In the genomic region with DNA sequence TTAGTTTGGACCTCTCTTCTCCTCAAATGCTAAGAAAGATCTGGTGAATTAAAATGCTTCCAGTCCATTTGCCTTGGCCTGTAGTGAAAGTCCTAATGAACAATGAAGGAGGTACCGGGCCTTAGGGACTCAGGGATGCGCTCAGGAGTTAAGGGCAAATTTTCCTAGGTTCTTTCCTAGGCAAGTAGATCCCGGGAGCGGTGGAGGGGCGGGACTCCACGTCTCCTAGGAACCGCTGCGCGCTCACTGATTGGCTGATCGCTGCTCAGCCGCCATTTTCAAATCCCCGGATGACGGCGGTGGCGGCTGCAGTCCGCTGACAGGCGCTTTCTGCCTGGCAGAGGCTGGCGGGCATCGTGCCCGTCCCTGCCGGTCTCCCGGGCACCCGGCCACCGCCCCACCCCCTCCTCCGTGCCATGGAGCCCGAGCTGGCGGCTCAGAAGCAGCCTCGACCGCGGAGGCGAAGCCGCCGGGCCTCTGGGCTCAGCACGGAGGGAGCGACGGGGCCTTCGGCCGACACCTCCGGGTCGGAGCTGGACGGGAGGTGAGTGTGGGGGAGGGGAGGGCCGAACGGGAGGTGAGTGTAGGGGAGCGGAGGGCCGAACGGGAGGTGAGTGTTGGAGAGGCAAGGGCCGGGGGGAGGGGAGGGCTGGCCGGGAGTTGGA, we compare ENCODE assay signal across 8 cellular contexts. TPM values are rescaled to one million over a fixed set of nuclear protein-coding genes. Genes with fewer than 3 reads are reported as not detected.
DNase-seq lines count a peak whose midpoint lies in the region; TF ChIP-seq lines count a peak whose summit lies in the region.

A gene with protein sequence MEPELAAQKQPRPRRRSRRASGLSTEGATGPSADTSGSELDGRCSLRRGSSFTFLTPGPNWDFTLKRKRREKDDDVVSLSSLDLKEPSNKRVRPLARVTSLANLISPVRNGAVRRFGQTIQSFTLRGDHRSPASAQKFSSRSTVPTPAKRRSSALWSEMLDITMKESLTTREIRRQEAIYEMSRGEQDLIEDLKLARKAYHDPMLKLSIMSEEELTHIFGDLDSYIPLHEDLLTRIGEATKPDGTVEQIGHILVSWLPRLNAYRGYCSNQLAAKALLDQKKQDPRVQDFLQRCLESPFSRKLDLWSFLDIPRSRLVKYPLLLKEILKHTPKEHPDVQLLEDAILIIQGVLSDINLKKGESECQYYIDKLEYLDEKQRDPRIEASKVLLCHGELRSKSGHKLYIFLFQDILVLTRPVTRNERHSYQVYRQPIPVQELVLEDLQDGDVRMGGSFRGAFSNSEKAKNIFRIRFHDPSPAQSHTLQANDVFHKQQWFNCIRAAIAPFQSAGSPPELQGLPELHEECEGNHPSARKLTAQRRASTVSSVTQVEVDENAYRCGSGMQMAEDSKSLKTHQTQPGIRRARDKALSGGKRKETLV (plus strand): TSS at position 281 of the 665 bp plus-strand sequence. CDS start 136 bp downstream, at position 417.

- H3K27me3 Mint-ChIP-seq in activated naive CD4-positive, alpha-beta T cell treated with anti-CD3 and anti-CD28 coated beads, Interleukin-2, amount 10 ng/mL, durations not matched to agents 7 days and 5 days = peaks cover 24% of the 10 kb centered on the region

- H3K36me3 ChIP-seq in HAP-1 (replicated peaks) (no peaks in the 10 kb centered on the region), MG63 (peaks cover 9% of the 10 kb centered on the region; the same call in 1 of the 2 replicates), suprapubic skin (no peaks in the 10 kb centered on the region)

- H3K4me3 Mint-ChIP-seq in activated naive CD4-positive, alpha-beta T cell treated with anti-CD3 and anti-CD28 coated beads, Interleukin-2, amount 10 ng/mL, durations not matched to agents 7 days and 5 days = no peak within 1 kb of the TSS

- H3K9me3 ChIP-seq in HAP-1 (no peaks in the 10 kb centered on the region; the same call in 1 of the 2 replicates), MG63 (peaks cover under 1% of the 10 kb centered on the region; the same call in 1 of the 2 replicates), suprapubic skin (no peaks in the 10 kb centered on the region)

- H3K36me3 Mint-ChIP-seq in activated naive CD4-positive, alpha-beta T cell treated with anti-CD3 and anti-CD28 coated beads, Interleukin-2, amount 10 ng/mL, durations not matched to agents 7 days and 5 days = peaks cover 13% of the 10 kb centered on the region

- no peak for TF ChIP-seq POLR2A in suprapubic skin (IDR thresholded peaks at IDR 0.05)

- TF ChIP-seq CTCF in suprapubic skin (IDR thresholded peaks at IDR 0.05) = no peak

- no peaks in the 10 kb centered on the region for H3K27me3 ChIP-seq in HAP-1 (ENCODE audit: low read depth)
- no peaks in the 10 kb centered on the region for H3K27me3 ChIP-seq in MG63
- H3K27me3 ChIP-seq in suprapubic skin = no peaks in the 10 kb centered on the region

- no peak for TF ChIP-seq EP300 in suprapubic skin (IDR thresholded peaks at IDR 0.05)

- peak within 1 kb of the TSS; percentile 89 for H3K27ac ChIP-seq in suprapubic skin

- peak; percentile 32 for DNase-seq in GF-D8 (lab: John Stamatoyannopoulos, UW)
- DNase-seq in HAP-1 (ENCODE audit: low spot score in 2 of 2) = peak; percentile 76 to 93
- DNase-seq in MG63 = peak; percentile 90
- DNase-seq in SK-MEL-5 (ENCODE audit: low read depth, low spot score) = peak; percentile 81
- DNase-seq in activated naive CD4-positive, alpha-beta T cell treated with anti-CD3 and anti-CD28 coated beads, Interleukin-2, amount 10 ng/mL, durations not matched to agents 7 days and 5 days = peak; percentile 80
- peak; percentile 92 for DNase-seq in globus pallidus (ENCODE audit: low spot score)
- peak; percentile 53 to 95 (median 88) for DNase-seq in nucleus accumbens (lab: John Stamatoyannopoulos, UW)
- DNase-seq in suprapubic skin (ENCODE audit: low spot score in 2 of 2) = peak; percentile 93 to 96

- peak within 1 kb of the TSS; percentile 76 for H3K27ac Mint-ChIP-seq in activated naive CD4-positive, alpha-beta T cell treated with anti-CD3 and anti-CD28 coated beads, Interleukin-2, amount 10 ng/mL, durations not matched to agents 7 days and 5 days

- in situ Hi-C loops in HAP-1 (cut with MboI; ENCODE audit: low sequenced_read_pairs) (no loop called here), SK-MEL-5 (cut with HindIII; ENCODE audit: low pct_unique_long_range_greater_than_20kb, low sequenced_read_pairs) (no loop called here)

- WGBS in suprapubic skin = 0% methylated on average over 23 of the region's 48 CpGs

- H3K9me3 Mint-ChIP-seq in activated naive CD4-positive, alpha-beta T cell treated with anti-CD3 and anti-CD28 coated beads, Interleukin-2, amount 10 ng/mL, durations not matched to agents 7 days and 5 days = peaks cover 6% of the 10 kb centered on the region

- CTCF ChIA-PET in activated naive CD4-positive, alpha-beta T cell treated with anti-CD3 and anti-CD28 coated beads, Interleukin-2, amount 10 ng/mL, durations not matched to agents 7 days and 5 days (lab: Charles Lee) = no interaction called here

- peaks cover 23% of the 10 kb centered on the region for H3K4me1 ChIP-seq in HAP-1
- H3K4me1 ChIP-seq in suprapubic skin = peaks cover 17% of the 10 kb centered on the region

- peaks cover 4% of the 10 kb centered on the region for H3K4me1 Mint-ChIP-seq in activated naive CD4-positive, alpha-beta T cell treated with anti-CD3 and anti-CD28 coated beads, Interleukin-2, amount 10 ng/mL, durations not matched to agents 7 days and 5 days

- H3K4me3 ChIP-seq in HAP-1 (peak within 1 kb of the TSS; percentile 93), MG63 (peak within 1 kb of the TSS; percentile 92), suprapubic skin (peak within 1 kb of the TSS; percentile 78)

RNA-seq across cellular contexts. Expression of the gene that starts here (rescaled TPM):
- 9.3 and 18.4 TPM in 2 replicates for total RNA-seq in MG63 (2014; rRNA removed; shearing (Covaris generic); ENCODE audit: low replicate concordance)
- 12.9 and 13.4 TPM in 2 replicates for total RNA-seq in SK-MEL-5 (2014; rRNA removed; shearing (Covaris generic))
- 13.0 and 17.8 TPM in 2 replicates for polyA plus RNA-seq in SK-MEL-5 (2015; cell fraction: cytosol; rRNA removed)
- polyA plus RNA-seq in SK-MEL-5 (2015; cell fraction: nucleus; rRNA removed) = 13.2 and 14.6 TPM in 2 replicates
- 10 to 100 TPM; 69.9 to 92.8 (median 76.2) TPM for total RNA-seq in suprapubic skin

Comparison
In these comparisons a context has a peak if more than half of its experiments do, and no peak if none do; other contexts are left out.
1. Peak in every context shown above with its lines: DNase-seq, H3K4me3 ChIP-seq and H3K27ac ChIP-seq.
2. DNase-seq: peak in every context shown above with its lines; median percentile 94 in suprapubic skin; 92 in globus pallidus; 90 in MG63; 88 in nucleus accumbens; 84 in HAP-1; 81 in SK-MEL-5; 80 in activated naive CD4-positive, alpha-beta T cell treated with anti-CD3 and anti-CD28 coated beads, Interleukin-2, amount 10 ng/mL, durations not matched to agents 7 days and 5 days; 32 in GF-D8.